1 cellular context compared by ENCODE assay signal in the genomic region with DNA sequence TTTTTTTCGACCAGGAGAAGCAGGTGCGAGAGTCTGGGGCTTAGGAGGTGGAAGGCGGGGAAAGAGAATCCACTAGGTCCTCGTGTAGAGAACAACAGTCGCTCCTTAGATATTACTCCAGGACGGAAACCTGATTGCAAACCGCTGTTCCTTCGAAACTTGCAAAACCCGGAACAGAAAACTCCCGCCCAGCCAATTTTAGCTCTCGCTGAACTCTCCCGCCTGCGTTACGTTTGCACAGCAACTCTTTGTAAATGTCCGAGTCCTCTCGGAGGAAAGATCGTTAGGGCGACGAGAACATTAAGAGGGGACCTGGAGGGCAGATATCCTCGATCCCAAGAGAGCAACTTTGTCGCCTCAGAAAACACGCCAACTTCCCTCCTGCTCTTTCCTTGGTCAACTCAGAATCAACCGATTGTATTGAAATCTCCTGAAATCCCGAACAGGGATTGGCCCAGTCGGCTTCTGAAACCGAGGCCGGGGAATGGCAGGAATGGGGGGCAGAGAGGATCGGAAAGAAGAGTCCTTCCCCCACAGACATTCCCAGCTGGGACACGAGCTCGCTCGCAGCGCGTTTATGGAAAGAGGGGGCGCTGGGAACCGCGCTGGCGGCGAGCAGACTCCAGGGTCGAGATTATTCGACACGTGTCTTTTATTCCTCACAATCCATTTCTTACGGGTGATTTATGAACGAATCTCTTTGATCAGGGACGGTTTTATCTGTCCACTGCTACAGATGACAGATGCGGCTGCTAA.
TF ChIP-seq lines count a peak whose summit lies in the region.

No MANE protein-coding gene starts in this region.

TF ChIP-seq in K562, 482 proteins besides CTCF, POLR2A, EP300 and RAD21 (continued from another document):
- no peak for TF ChIP-seq PHB (CRISPR knock-in tag; IDR thresholded peaks at IDR 0.05)
